ENCODE assay signal across 17 cellular contexts in the genomic region with DNA sequence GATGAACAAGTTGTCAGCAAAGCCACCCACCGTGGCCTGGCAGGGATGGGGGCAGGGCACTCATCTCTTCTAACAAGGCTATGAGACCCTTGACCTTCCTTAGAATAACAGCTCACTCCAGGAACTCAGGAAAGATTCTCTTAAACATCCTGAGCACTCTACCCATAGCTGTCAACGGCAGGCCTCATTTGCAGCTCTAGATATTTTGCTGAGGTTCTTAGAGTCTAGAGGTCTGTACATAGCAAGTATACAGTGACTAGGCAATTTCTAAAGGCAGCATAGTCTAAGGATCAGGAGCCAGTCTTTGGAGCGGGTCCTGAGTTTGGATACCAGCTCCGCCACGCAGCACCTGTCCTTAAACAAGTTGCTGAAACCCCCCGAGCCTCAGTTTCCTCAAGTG. TPM values are rescaled to one million over a fixed set of nuclear protein-coding genes. Genes with fewer than 3 reads are reported as not detected.
DNase-seq lines count a peak whose midpoint lies in the region; ATAC-seq and TF ChIP-seq lines count a peak whose summit lies in the region.
"Had no signal": no experiment of that assay in that cellular context is flagged by ENCODE, and none has a peak within 500 bp of the region (broad histone marks: within the 10 kb centered on the region; RNA-seq: fewer than 3 reads in every experiment).

No MANE protein-coding gene starts in this region.

- H2AK5ac ChIP-seq in trophoblast cell (ENCODE audit: low read length), result no peak overlapping the region

- H3K36me3 Mint-ChIP-seq in CD4-positive, CD25-positive, alpha-beta regulatory T cell, result peaks cover 14% of the 10 kb centered on the region

- intact Hi-C loops in tibial artery (cut with DNase I; ENCODE audit: low total_unique reads), result loop anchor here (10.0 kb wide), 1 partner anchor 95 kb away; no protein-coding TSS in a partner anchor

- peak overlapping the region in 3 of 4 donors; percentile 72 to 97 (median 76) for H3K4me3 Mint-ChIP-seq in CD4-positive, CD25-positive, alpha-beta regulatory T cell

- no peaks in the 10 kb centered on the region for H3K27me3 ChIP-seq in CD4-positive, CD25-positive, alpha-beta regulatory T cell (ENCODE audit: control insufficient read depth, insufficient read depth, low read length)
- no peaks in the 10 kb centered on the region for H3K27me3 ChIP-seq in gastroesophageal sphincter
- H3K27me3 ChIP-seq in trophoblast cell (ENCODE audit: insufficient read depth, low read length), result no peaks in the 10 kb centered on the region
- H3K27me3 ChIP-seq in tibial artery, result no peaks in the 10 kb centered on the region
- H3K27me3 ChIP-seq: upper lobe of right lung had no signal

- H3K79me1 ChIP-seq in trophoblast cell (ENCODE audit: low read length), result peaks cover 17% of the 10 kb centered on the region

- H3K4me3 ChIP-seq in CD4-positive, CD25-positive, alpha-beta regulatory T cell (ENCODE audit: low read depth, low read length), result peak overlapping the region; percentile 76
- H3K4me3 ChIP-seq in SK-N-MC (peak overlapping the region; percentile 75; the same call in 1 of the 2 replicates), gastroesophageal sphincter (no peak overlapping the region), trophoblast cell (ENCODE audit: low read depth, low read length) (no peak overlapping the region), tibial artery (no peak overlapping the region)
- H3K4me3 ChIP-seq: upper lobe of right lung had no signal

- ATAC-seq in CD4-positive, CD25-positive, alpha-beta regulatory T cell (ENCODE audit: low read depth in 2 of 2), result no peak
- ATAC-seq in gastroesophageal sphincter (no peak), GM18873 (IDR thresholded peaks at IDR 0.05; ENCODE audit: low FRiP score, unreplicated experiment) (no peak)
- ATAC-seq: upper lobe of right lung had no signal

- TF ChIP-seq EP300 in gastroesophageal sphincter (IDR thresholded peaks at IDR 0.05), result no peak

- DNase-seq in CD4-positive, CD25-positive, alpha-beta regulatory T cell, result no peak
- no peak for DNase-seq in SK-N-MC (ENCODE audit: low read depth, low spot score)
- DNase-seq in trophoblast cell, result no peak
- no peak for DNase-seq in tibial artery
- no peak for DNase-seq in NCI-H2196 (lab: John Stamatoyannopoulos, UW; ENCODE audit: unreplicated experiment)
- no peak for DNase-seq in Ammon's horn (ENCODE audit: low spot score)
- DNase-seq: activated CD4-positive, alpha-beta T cell treated with anti-CD3 and anti-CD28 coated beads for 4 hours; activated T-cell treated with anti-CD3 and anti-CD28 coated beads, Interleukin-2, amount 50 U/mL, for 1 hour; cerebellar nuclear complex; glutamatergic neuron; kidney; NCI-H2107; SHP77 treated with DMSO at 0.1 percent for 48 hours; stimulated activated CD4-positive, alpha-beta T cell treated with anti-CD3 and anti-CD28 coated beads, Interleukin-1b, Interleukin-23, amount 100 ng/mL, for 48 hours; upper lobe of right lung had no signal

- H4K8ac ChIP-seq in trophoblast cell (ENCODE audit: low read depth, low read length), result no peak overlapping the region

- no peaks in the 10 kb centered on the region for H3K9me3 ChIP-seq in CD4-positive, CD25-positive, alpha-beta regulatory T cell (ENCODE audit: control insufficient read depth in 2 of 2, low read length in 2 of 2)
- H3K9me3 ChIP-seq in SK-N-MC (ENCODE audit: low read depth, low read length) (no peaks in the 10 kb centered on the region), gastroesophageal sphincter (no peaks in the 10 kb centered on the region), trophoblast cell (ENCODE audit: insufficient read depth, low read depth, low read length) (no peaks in the 10 kb centered on the region), tibial artery (no peaks in the 10 kb centered on the region)
- H3K9me3 ChIP-seq: upper lobe of right lung had no signal

- no peak overlapping the region for H2BK120ac ChIP-seq in trophoblast cell (ENCODE audit: insufficient read depth, low read length, poor library complexity)

- no peak overlapping the region for H3K14ac ChIP-seq in trophoblast cell (ENCODE audit: low read length)

- TF ChIP-seq POLR2A in gastroesophageal sphincter (IDR thresholded peaks at IDR 0.05), result no peak

- H3K4me1 ChIP-seq in CD4-positive, CD25-positive, alpha-beta regulatory T cell (ENCODE audit: control insufficient read depth, insufficient read depth, low read length, poor library complexity, severe bottlenecking), result peaks cover 55% of the 10 kb centered on the region
- peaks cover 10 to 64% (median 18%) of the 10 kb centered on the region in 3 donors for H3K4me1 ChIP-seq in gastroesophageal sphincter
- peaks cover 34 to 37% of the 10 kb centered on the region in 2 experiments for H3K4me1 ChIP-seq in trophoblast cell (ENCODE audit: control insufficient read depth in 1 of 2, insufficient read depth in 2 of 2, low read length in 2 of 2)
- H3K4me1 ChIP-seq in tibial artery, result peaks cover 0 to 22% (median 2%) of the 10 kb centered on the region in 4 donors

- H3K27me3 Mint-ChIP-seq in CD4-positive, CD25-positive, alpha-beta regulatory T cell, result no peaks in the 10 kb centered on the region

- H4K91ac ChIP-seq in trophoblast cell (ENCODE audit: low read depth, low read length), result no peak overlapping the region

- no peaks in the 10 kb centered on the region for H3K9me3 Mint-ChIP-seq in CD4-positive, CD25-positive, alpha-beta regulatory T cell

- H3K23ac ChIP-seq in trophoblast cell (ENCODE audit: low read length), result no peak overlapping the region

- H3K27ac Mint-ChIP-seq in CD4-positive, CD25-positive, alpha-beta regulatory T cell, result peak overlapping the region; percentile 11 to 96 (median 82)

- H4K12ac ChIP-seq in trophoblast cell (ENCODE audit: low read depth, low read length), result no peak overlapping the region

- no peak overlapping the region for H3K4me2 ChIP-seq in trophoblast cell (ENCODE audit: low read length)

- H2AFZ ChIP-seq in trophoblast cell (ENCODE audit: insufficient read depth, low read length, poor library complexity), result no peak overlapping the region

- no peaks in the 10 kb centered on the region for H3K79me2 ChIP-seq in trophoblast cell (ENCODE audit: control insufficient read depth, insufficient read depth, low read length, poor library complexity)

- H3K18ac ChIP-seq in trophoblast cell (ENCODE audit: low read length), result no peak overlapping the region

- H3K9ac ChIP-seq in SK-N-MC (ENCODE audit: insufficient read length), result peak overlapping the region; percentile 76
- H3K9ac ChIP-seq in trophoblast cell (ENCODE audit: low read length), result no peak overlapping the region

- no peak overlapping the region for H2BK5ac ChIP-seq in trophoblast cell (ENCODE audit: low read depth, low read length, poor library complexity)

- no peak overlapping the region for H3K4ac ChIP-seq in trophoblast cell (ENCODE audit: low read depth, low read length)

- TF ChIP-seq CTCF in gastroesophageal sphincter (IDR thresholded peaks at IDR 0.05) (no peak), tibial artery (IDR thresholded peaks at IDR 0.05) (no peak)

- H3K36me3 ChIP-seq in CD4-positive, CD25-positive, alpha-beta regulatory T cell (ENCODE audit: control insufficient read depth, insufficient read depth, low read length), result no peaks in the 10 kb centered on the region
- peaks cover 2% of the 10 kb centered on the region; the same call in 1 of the 2 replicates for H3K36me3 ChIP-seq in SK-N-MC (ENCODE audit: insufficient read depth, low read length)
- H3K36me3 ChIP-seq in gastroesophageal sphincter, result no peaks in the 10 kb centered on the region
- H3K36me3 ChIP-seq in trophoblast cell (ENCODE audit: control insufficient read depth in 1 of 2, insufficient read depth in 2 of 2, low read length in 2 of 2), result no peaks in the 10 kb centered on the region
- H3K36me3 ChIP-seq in tibial artery, result no peaks in the 10 kb centered on the region
- H3K36me3 ChIP-seq: upper lobe of right lung had no signal

- 28 to 40% methylated on average over 1 to 2 of the region's 6 CpGs for WGBS in gastroesophageal sphincter (ENCODE audit: low coverage in 1 of 2), 2 donors
- WGBS in trophoblast cell (ENCODE audit: extremely low coverage, insufficient coverage, insufficient read length), result no CpG with 5 or more reads among the region's 6 CpGs

- peaks cover 17 to 72% (median 52%) of the 10 kb centered on the region in 4 donors for H3K4me1 Mint-ChIP-seq in CD4-positive, CD25-positive, alpha-beta regulatory T cell

- H3K27ac ChIP-seq in CD4-positive, CD25-positive, alpha-beta regulatory T cell (ENCODE audit: insufficient read depth, low read length, poor library complexity, severe bottlenecking), result peak overlapping the region; percentile 74
- H3K27ac ChIP-seq in SK-N-MC (peak overlapping the region; percentile 96), gastroesophageal sphincter (peak overlapping the region; percentile 71 to 86 (median 80)), trophoblast cell (ENCODE audit: low read depth, low read length) (no peak overlapping the region), tibial artery (peak overlapping the region in 1 of 2 donors; percentile 65)

- H2BK12ac ChIP-seq in trophoblast cell (ENCODE audit: low read length), result peak overlapping the region; percentile 54

RNA-seq across cellular contexts. Expression of gene TRERF1, which starts 11.7 kb away (rescaled TPM):
- 55.7 TPM for total RNA-seq in CD4-positive, CD25-positive, alpha-beta regulatory T cell
- polyA plus RNA-seq in CD4-positive, CD25-positive, alpha-beta regulatory T cell, result 1 to 10 TPM; 2.3 to 4.9 (median 4.2) TPM
- total RNA-seq in gastroesophageal sphincter, result 1 to 10 TPM; 3.2 to 7.4 (median 5.4) TPM
- 2.3 and 2.4 TPM in 2 replicates for polyA plus RNA-seq in trophoblast cell (2013)

Comparison
In these comparisons a context has a peak if more than half of its experiments do, and no peak if none do; other contexts are left out.
1. H3K4me3 ChIP-seq: peak in CD4-positive, CD25-positive, alpha-beta regulatory T cell (single experiment) and SK-N-MC (single experiment); none in gastroesophageal sphincter (0 of 2), trophoblast cell (single experiment) and tibial artery (0 of 2).